ENCODE assay signal across 16 cellular contexts in the genomic region with DNA sequence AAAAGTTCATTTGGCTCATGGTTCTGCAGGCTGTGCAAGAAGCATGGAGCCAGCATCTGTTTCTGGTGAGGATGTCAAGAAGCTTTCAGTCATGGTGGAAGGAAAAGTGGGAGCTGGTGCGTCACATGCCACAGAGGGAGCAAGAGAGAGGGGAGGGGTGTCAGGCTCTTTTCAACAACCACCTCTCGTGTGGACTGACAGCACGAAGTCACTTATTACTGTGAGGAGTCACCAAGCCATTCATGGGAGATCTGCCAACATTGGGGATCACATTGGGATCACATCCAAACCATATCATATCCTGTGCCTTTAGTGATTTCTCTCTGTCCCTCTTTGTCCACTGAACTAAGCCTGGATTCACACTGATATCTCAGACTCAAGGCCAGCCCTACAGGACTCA.
DNase-seq lines count a peak whose midpoint lies in the region; ATAC-seq and TF ChIP-seq lines count a peak whose summit lies in the region.
"Had no signal": no experiment of that assay in that cellular context is flagged by ENCODE, and none has a peak within 500 bp of the region (broad histone marks: within the 10 kb centered on the region; RNA-seq: fewer than 3 reads in every experiment).

No MANE protein-coding gene starts in this region.

- H3K4me1 Mint-ChIP-seq in activated CD4-positive, alpha-beta T cell treated with anti-CD3 and anti-CD28 coated beads, Interleukin-2, amount 10 ng/mL, durations not matched to agents 7 days and 5 days = peaks cover 22% of the 10 kb centered on the region
- H3K4me1 Mint-ChIP-seq in progenitor cell of endocrine pancreas (ENCODE audit: low read depth) = no peaks in the 10 kb centered on the region

- no peak for ATAC-seq in activated naive CD4-positive, alpha-beta T cell treated with anti-CD3 and anti-CD28 coated beads, Interleukin-2, amount 50 U/mL, for 72 hours
- ATAC-seq in HG02884 (IDR thresholded peaks at IDR 0.05; ENCODE audit: unreplicated experiment) (no peak), HG03039 (IDR thresholded peaks at IDR 0.05; ENCODE audit: unreplicated experiment) (no peak)
- ATAC-seq: left ventricle myocardium superior had no signal

- peak overlapping the region; percentile 21 for H3K4me3 ChIP-seq in GM12865 (ENCODE audit: low read depth, low read length)
- H3K4me3 ChIP-seq: cardiac muscle cell, tibial nerve had no signal

- POLR2A ChIA-PET in activated CD4-positive, alpha-beta T cell treated with anti-CD3 and anti-CD28 coated beads, Interleukin-2, amount 10 ng/mL, durations not matched to agents 7 days and 5 days (lab: Charles Lee) = no interaction called here

- TF ChIP-seq CTCF in GM12865 (IDR thresholded peaks at IDR 0.05; ENCODE audit: insufficient read depth, low read depth, low read length, missing control alignments) (no peak), progenitor cell of endocrine pancreas (IDR thresholded peaks at IDR 0.05; ENCODE audit: unreplicated experiment) (no peak)

- H3K9me3 Mint-ChIP-seq in activated CD4-positive, alpha-beta T cell treated with anti-CD3 and anti-CD28 coated beads, Interleukin-2, amount 10 ng/mL, durations not matched to agents 7 days and 5 days = peaks cover 11% of the 10 kb centered on the region
- H3K9me3 Mint-ChIP-seq in activated naive CD4-positive, alpha-beta T cell treated with anti-CD3 and anti-CD28 coated beads, Interleukin-2, amount 50 U/mL, for 72 hours = peaks cover 6 to 8% of the 10 kb centered on the region in 2 donors
- H3K9me3 Mint-ChIP-seq in progenitor cell of endocrine pancreas (ENCODE audit: low read depth) = peaks cover 4% of the 10 kb centered on the region

- no peak overlapping the region for H3K4me3 Mint-ChIP-seq in activated CD4-positive, alpha-beta T cell treated with anti-CD3 and anti-CD28 coated beads, Interleukin-2, amount 10 ng/mL, durations not matched to agents 7 days and 5 days
- H3K4me3 Mint-ChIP-seq in progenitor cell of endocrine pancreas (ENCODE audit: low read depth) = no peak overlapping the region
- H3K4me3 Mint-ChIP-seq: effector memory CD8-positive, alpha-beta T cell had no signal

- H3K36me3 Mint-ChIP-seq in activated CD4-positive, alpha-beta T cell treated with anti-CD3 and anti-CD28 coated beads, Interleukin-2, amount 10 ng/mL, durations not matched to agents 7 days and 5 days (ENCODE audit: low read depth) = peaks cover 9% of the 10 kb centered on the region
- H3K36me3 Mint-ChIP-seq in activated naive CD4-positive, alpha-beta T cell treated with anti-CD3 and anti-CD28 coated beads, Interleukin-2, amount 50 U/mL, for 72 hours = peaks cover 6 to 15% of the 10 kb centered on the region in 2 donors
- H3K36me3 Mint-ChIP-seq in progenitor cell of endocrine pancreas (ENCODE audit: insufficient read depth) = no peaks in the 10 kb centered on the region

- CTCF ChIA-PET in activated CD4-positive, alpha-beta T cell treated with anti-CD3 and anti-CD28 coated beads, Interleukin-2, amount 10 ng/mL, durations not matched to agents 7 days and 5 days (lab: Charles Lee) = interaction anchor here (0.9 to 3.1 kb wide), 8 partner anchors 9 to 30 kb away, joined by 3 to 15 read pairs (median 6); no protein-coding TSS in a partner anchor

- no peak for DNase-seq in activated CD4-positive, alpha-beta T cell treated with anti-CD3 and anti-CD28 coated beads, Interleukin-2, amount 10 ng/mL, durations not matched to agents 7 days and 5 days
- no peak for DNase-seq in activated CD4-positive, alpha-beta T cell treated with anti-CD3 and anti-CD28 coated beads for 48 hours
- no peak for DNase-seq in GM12865 (ENCODE audit: low read depth)
- DNase-seq in activated naive CD4-positive, alpha-beta T cell treated with anti-CD3 and anti-CD28 coated beads, Interleukin-2, amount 50 U/mL, for 72 hours (ENCODE audit: low spot score in 2 of 2) = no peak
- no peak for DNase-seq in progenitor cell of endocrine pancreas (ENCODE audit: low spot score, unreplicated experiment)
- DNase-seq in dedifferentiated amniotic fluid mesenchymal stem cell (ENCODE audit: extremely low spot score) = no peak
- DNase-seq: effector memory CD8-positive, alpha-beta T cell; Kasumi-1; left ventricle myocardium superior; NCI-H446; OCI-M1; SW 1271 had no signal

- H3K27ac Mint-ChIP-seq in activated CD4-positive, alpha-beta T cell treated with anti-CD3 and anti-CD28 coated beads, Interleukin-2, amount 10 ng/mL, durations not matched to agents 7 days and 5 days = peak overlapping the region; percentile 7
- H3K27ac Mint-ChIP-seq in activated naive CD4-positive, alpha-beta T cell treated with anti-CD3 and anti-CD28 coated beads, Interleukin-2, amount 50 U/mL, for 72 hours = peak overlapping the region; percentile 71 to 72
- H3K27ac Mint-ChIP-seq in progenitor cell of endocrine pancreas = peak overlapping the region; percentile 9

- H3K27me3 Mint-ChIP-seq in activated CD4-positive, alpha-beta T cell treated with anti-CD3 and anti-CD28 coated beads, Interleukin-2, amount 10 ng/mL, durations not matched to agents 7 days and 5 days = no peaks in the 10 kb centered on the region
- peaks cover 5% of the 10 kb centered on the region for H3K27me3 Mint-ChIP-seq in progenitor cell of endocrine pancreas
- H3K27me3 Mint-ChIP-seq: effector memory CD8-positive, alpha-beta T cell had no signal

Comparison
In these comparisons a context has a peak if more than half of its experiments do, and no peak if none do; other contexts are left out.
1. H3K27ac Mint-ChIP-seq: peak in every context shown above with its lines; median percentile 72 in activated naive CD4-positive, alpha-beta T cell treated with anti-CD3 and anti-CD28 coated beads, Interleukin-2, amount 50 U/mL, for 72 hours; 9 in progenitor cell of endocrine pancreas; 7 in activated CD4-positive, alpha-beta T cell treated with anti-CD3 and anti-CD28 coated beads, Interleukin-2, amount 10 ng/mL, durations not matched to agents 7 days and 5 days.